In genomic region chr5:168675883-168676408, GRCh38 we compare ENCODE assay signal across 29 cellular contexts.
"Had no signal": no experiment of that assay in that cellular context is flagged by ENCODE, and none has a peak within 500 bp of the region (broad histone marks: within the 10 kb centered on the region; RNA-seq: fewer than 3 reads in every experiment).

No MANE protein-coding gene starts in this region.

- H3K4me3 ChIP-seq: MG63 had no signal

- H3K36me3 ChIP-seq: MG63 had no signal

- DNase-seq: Karpas-422, Kasumi-1, MG63, MV-4-11, NCI-H1048, NCI-H1092, NCI-H1092 treated with DMSO at 0.1 percent for 48 hours, NCI-H1105, NCI-H1417 treated with DMSO at 0.1 percent for 48 hours, NCI-H1436, NCI-H1436 treated with DMSO at 0.1 percent for 48 hours, NCI-H146, NCI-H1694, NCI-H1694 treated with DMSO at 0.1 percent for 48 hours, NCI-H187, NCI-H187 treated with DMSO at 0.1 percent for 48 hours, NCI-H1930, NCI-H2029, NCI-H2029 treated with DMSO at 0.1 percent for 48 hours, NCI-H2081, NCI-H2081 treated with DMSO at 0.1 percent for 48 hours, NCI-H2107, NCI-H2171, NCI-H2227 treated with DMSO at 0.1 percent for 48 hours, NCI-H226, NCI-H446, NCI-H446 treated with DMSO at 0.1 percent for 48 hours, NCI-H510A, NCI-H510A treated with DMSO at 0.1 percent for 48 hours had no signal

- H3K27me3 ChIP-seq: MG63 had no signal

- H3K9me3 ChIP-seq: MG63 had no signal
